In the genomic region with DNA sequence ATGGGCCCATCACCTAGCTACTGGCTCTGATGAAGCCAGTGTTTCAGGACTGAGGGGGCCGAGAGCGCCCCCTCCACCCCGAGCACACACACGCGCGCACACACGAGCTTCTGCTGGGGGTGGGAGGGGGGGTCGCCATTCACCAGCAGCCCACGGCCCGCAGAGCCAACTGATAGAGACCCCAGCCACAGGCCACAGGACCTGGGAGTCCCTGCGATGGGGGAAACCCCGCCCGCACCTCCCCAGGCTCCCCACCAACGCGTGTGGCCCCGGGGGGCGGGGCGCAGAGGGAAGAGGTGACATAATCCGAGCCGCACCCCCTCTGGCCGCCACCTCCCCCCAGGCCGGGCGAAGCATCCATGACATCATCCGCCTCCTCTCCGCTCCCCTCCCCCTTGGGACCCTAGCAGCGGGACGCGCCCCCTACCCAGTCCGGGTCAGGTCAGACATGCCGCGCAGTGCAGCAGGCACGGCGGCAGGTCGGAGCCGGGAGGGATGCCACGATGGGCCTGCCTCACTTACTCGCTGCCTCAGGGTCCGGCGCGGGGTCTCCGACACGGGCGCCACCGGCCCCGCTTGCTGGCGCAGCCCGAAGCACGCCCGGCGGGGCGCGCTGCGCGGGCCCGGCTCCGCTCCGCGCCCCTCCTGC, we compare ENCODE assay signal across 8 cellular contexts. TPM values are rescaled to one million over a fixed set of nuclear protein-coding genes. Genes with fewer than 3 reads are reported as not detected.
A peak's percentile ranks its signal among the peaks of the same experiment; 100 is the strongest.
DNase-seq lines count a peak whose midpoint lies in the region; ATAC-seq lines count a peak whose summit lies in the region.

TSS of gene LZTS3 (minus strand) at position 617 of the 649 bp plus-strand sequence. CDS start 6,386 bp downstream, outside the sequence.

- peak within 1 kb of the TSS; percentile 76 for H3K27ac ChIP-seq in ectodermal cell (ENCODE audit: insufficient read depth, low read depth, low read length, poor library complexity, severe bottlenecking)
- H3K27ac ChIP-seq in mesodermal cell (ENCODE audit: low read depth, low read length, severe bottlenecking): peak within 1 kb of the TSS; percentile 92

- H3K36me3 ChIP-seq in ectodermal cell (ENCODE audit: control insufficient read depth, insufficient read depth, low read length) (no peaks in the 10 kb centered on the region), mesodermal cell (ENCODE audit: control insufficient read depth, insufficient read depth, low read length) (no peaks in the 10 kb centered on the region)

- H3K4me3 ChIP-seq in ectodermal cell (ENCODE audit: insufficient read depth, low read depth, low read length): peak within 1 kb of the TSS; percentile 86
- peak within 1 kb of the TSS; percentile 67 for H3K4me3 ChIP-seq in mesodermal cell (ENCODE audit: extremely low read depth, insufficient read depth, low read length, poor library complexity, severe bottlenecking)

- H3K9me3 ChIP-seq in ectodermal cell (ENCODE audit: control insufficient read depth, low read length) (no peaks in the 10 kb centered on the region), mesodermal cell (ENCODE audit: control insufficient read depth, low read length) (no peaks in the 10 kb centered on the region)

- H3K4me1 ChIP-seq in ectodermal cell (ENCODE audit: control insufficient read depth, insufficient read depth, low read length): peaks cover 22% of the 10 kb centered on the region
- peaks cover 9% of the 10 kb centered on the region for H3K4me1 ChIP-seq in mesodermal cell (ENCODE audit: control insufficient read depth, insufficient read depth, low read length, poor library complexity, severe bottlenecking)

- peak; percentile 32 for ATAC-seq in HG03039 (IDR thresholded peaks at IDR 0.05; ENCODE audit: unreplicated experiment)

- WGBS in ectodermal cell, 2 experiments: 0 to 1% methylated on average over 58 of the region's 58 CpGs
- WGBS in mesodermal cell (ENCODE audit: insufficient coverage in 2 of 2), 2 experiments: 0% methylated on average over 19 to 38 of the region's 58 CpGs

- H3K27me3 ChIP-seq in ectodermal cell (ENCODE audit: control insufficient read depth, insufficient read depth, low read length, poor library complexity, severe bottlenecking): peaks cover 16% of the 10 kb centered on the region

- peak; percentile 59 for DNase-seq in SIG-M5 treated with dmso at 0.1 percent for 504 hours (lab: John Stamatoyannopoulos, UW; ENCODE audit: unreplicated experiment)
- DNase-seq in SIG-M5 (lab: John Stamatoyannopoulos, UW): no peak
- DNase-seq in NCI-H345 (lab: John Stamatoyannopoulos, UW): peak; percentile 86
- DNase-seq in activated CD4-positive, alpha-beta T cell treated with anti-CD3 and anti-CD28 coated beads, Interleukin-2, amount 50 U/mL, for 48 hours: peak; percentile 76
- DNase-seq in stimulated activated CD8-positive, alpha-beta memory T cell treated with anti-CD3 and anti-CD28 coated beads, Interleukin-15, amount 100 ng/mL, for 24 hours (ENCODE audit: low read depth): peak; percentile 52

RNA-seq across cellular contexts. Expression of gene LZTS3, which starts in this region (rescaled TPM):
- polyA plus RNA-seq in ectodermal cell (2013, experiment 1 of 4): 7.6 TPM
- 6.6 TPM for polyA plus RNA-seq in ectodermal cell (2013, experiment 2 of 4)
- 5.8 TPM for polyA plus RNA-seq in ectodermal cell (2013, experiment 3 of 4)
- 6.4 TPM for polyA plus RNA-seq in ectodermal cell (2013, experiment 4 of 4)
- polyA plus RNA-seq in mesodermal cell (2013, experiment 1 of 2): 8.8 TPM
- polyA plus RNA-seq in mesodermal cell (2013, experiment 2 of 2): 7.7 TPM
